Comparison of ENCODE assay signal across 25 cellular contexts in genomic region chr2:121096611-121097010, GRCh38.
DNase-seq lines count a peak whose midpoint lies in the region; ATAC-seq and TF ChIP-seq lines count a peak whose summit lies in the region.
"Had no signal": no experiment of that assay in that cellular context is flagged by ENCODE, and none has a peak within 500 bp of the region (broad histone marks: within the 10 kb centered on the region; RNA-seq: fewer than 3 reads in every experiment).

No MANE protein-coding gene starts in this region.

- DNase-seq in NCI-H82 (lab: John Stamatoyannopoulos, UW) (peak; percentile 24), NCI-H82 treated with DMSO at 0.1 percent for 48 hours (lab: John Stamatoyannopoulos, UW; ENCODE audit: unreplicated experiment) (no peak), MM.1S (peak; percentile 0), posterior vena cava (ENCODE audit: low spot score) (peak; percentile 31), spleen (peak; percentile 52)
- DNase-seq in activated CD8-positive, alpha-beta memory T cell treated with anti-CD3 and anti-CD28 coated beads, Interleukin-2, amount 50 U/mL, for 4 hours: no peak
- no peak for DNase-seq in stimulated activated naive B cell treated with anti-CD40 and anti-IgM and Interleukin-4, amounts not matched to agents 10 μg/mL and 1 μg/mL and 100 μg/mL, for 72 hours
- DNase-seq: BE2C; C1 segment of cervical spinal cord; CD4-positive, alpha-beta memory T cell; CD4-positive, CD25-positive, alpha-beta regulatory T cell; CD8-positive, alpha-beta memory T cell; COR-L47; DMS 273 treated with DMSO at 0.1 percent for 48 hours; DMS153; DMS53; DMS79; DND-41; EL; GDM1 had no signal

- H3K27ac ChIP-seq in MM.1S (ENCODE audit: low read length): no peak overlapping the region
- H3K27ac ChIP-seq in spleen: no peak overlapping the region
- H3K27ac ChIP-seq: 22Rv1, A549, BLaER1 had no signal

- H3F3A ChIP-seq in MM.1S (ENCODE audit: insufficient read depth, low read length): no peaks in the 10 kb centered on the region

- H3K4me2 ChIP-seq in MM.1S (ENCODE audit: low read depth, low read length): no peak overlapping the region
- H3K4me2 ChIP-seq: A549, BLaER1 had no signal

- peaks cover 0 to 1% of the 10 kb centered on the region in 2 donors for H3K9me3 Mint-ChIP-seq in stimulated activated naive B cell treated with anti-CD40 and anti-IgM and Interleukin-4, amounts not matched to agents 10 μg/mL and 1 μg/mL and 100 μg/mL, for 72 hours
- H3K9me3 Mint-ChIP-seq: CD4-positive, alpha-beta memory T cell; CD8-positive, alpha-beta memory T cell had no signal

- H3K79me2 ChIP-seq in MM.1S (ENCODE audit: low read length): no peaks in the 10 kb centered on the region

- H3K9me2 ChIP-seq in MM.1S (replicated peaks; ENCODE audit: insufficient read depth, low read length): no peaks in the 10 kb centered on the region

- TF ChIP-seq POLR2A in spleen (IDR thresholded peaks at IDR 0.05): no peak

- no peak overlapping the region for H3K4me3 Mint-ChIP-seq in stimulated activated naive B cell treated with anti-CD40 and anti-IgM and Interleukin-4, amounts not matched to agents 10 μg/mL and 1 μg/mL and 100 μg/mL, for 72 hours
- H3K4me3 Mint-ChIP-seq: CD4-positive, alpha-beta memory T cell; CD4-positive, CD25-positive, alpha-beta regulatory T cell had no signal

- no peaks in the 10 kb centered on the region for H3K36me3 ChIP-seq in MM.1S (replicated peaks; ENCODE audit: insufficient read depth, low read length)
- H3K36me3 ChIP-seq in spleen: no peaks in the 10 kb centered on the region
- H3K36me3 ChIP-seq: BE2C, BLaER1 had no signal

- H3K27me3 Mint-ChIP-seq in stimulated activated naive B cell treated with anti-CD40 and anti-IgM and Interleukin-4, amounts not matched to agents 10 μg/mL and 1 μg/mL and 100 μg/mL, for 72 hours: peaks cover 6% of the 10 kb centered on the region in 2 donors
- H3K27me3 Mint-ChIP-seq: CD4-positive, CD25-positive, alpha-beta regulatory T cell had no signal

- intact Hi-C loops in posterior vena cava (cut with DNase I) (loop anchor here in 1 of 2 donors (10.0 kb wide), 1 partner anchor 238 kb away; no protein-coding TSS in a partner anchor), spleen (cut with DNase I; ENCODE audit: low total_unique reads) (loop anchor here (10.0 kb wide), 1 partner anchor 228 kb away; no protein-coding TSS in a partner anchor)

- no peak overlapping the region for H3K4me3 ChIP-seq in MM.1S (ENCODE audit: low read length)
- no peak overlapping the region for H3K4me3 ChIP-seq in spleen
- H3K4me3 ChIP-seq: A549, BLaER1, GM12878 had no signal

- H3K9ac ChIP-seq in MM.1S (ENCODE audit: low read length): no peak overlapping the region
- H3K9ac ChIP-seq: BLaER1 had no signal

- no peak overlapping the region for H2AFZ ChIP-seq in MM.1S (ENCODE audit: low read length)

- H3K4me1 ChIP-seq in MM.1S (ENCODE audit: low read length): no peaks in the 10 kb centered on the region
- H3K4me1 ChIP-seq in spleen: no peaks in the 10 kb centered on the region
- H3K4me1 ChIP-seq: A549, BE2C had no signal

- peaks cover 0 to 3% of the 10 kb centered on the region in 2 donors for H3K4me1 Mint-ChIP-seq in stimulated activated naive B cell treated with anti-CD40 and anti-IgM and Interleukin-4, amounts not matched to agents 10 μg/mL and 1 μg/mL and 100 μg/mL, for 72 hours
- H3K4me1 Mint-ChIP-seq: CD14-positive monocyte; CD4-positive, CD25-positive, alpha-beta regulatory T cell; CD8-positive, alpha-beta memory T cell had no signal

- H4K20me1 ChIP-seq in MM.1S (ENCODE audit: insufficient read depth, low read length): no peaks in the 10 kb centered on the region
- H4K20me1 ChIP-seq: BLaER1 had no signal

- no peaks in the 10 kb centered on the region for H3K36me3 Mint-ChIP-seq in stimulated activated naive B cell treated with anti-CD40 and anti-IgM and Interleukin-4, amounts not matched to agents 10 μg/mL and 1 μg/mL and 100 μg/mL, for 72 hours
- H3K36me3 Mint-ChIP-seq: CD14-positive monocyte; CD4-positive, alpha-beta memory T cell; CD4-positive, CD25-positive, alpha-beta regulatory T cell; CD8-positive, alpha-beta memory T cell had no signal

- H3K27me3 ChIP-seq in MM.1S (replicated peaks; ENCODE audit: insufficient read depth, low read length) (no peaks in the 10 kb centered on the region), spleen (replicated peaks in 1 of 7) (peaks cover 0 to 38% (median 0%) of the 10 kb centered on the region in 7 donors)
- H3K27me3 ChIP-seq: BE2C, BLaER1 had no signal

- ATAC-seq in stimulated activated naive B cell treated with anti-CD40 and anti-IgM and Interleukin-4, amounts not matched to agents 10 μg/mL and 1 μg/mL and 100 μg/mL, for 72 hours (replicated peaks): no peak
- ATAC-seq: GM12878 had no signal

- TF ChIP-seq CTCF in MM.1S (IDR thresholded peaks at IDR 0.05; ENCODE audit: low read length): no peak
- no peak for TF ChIP-seq CTCF in spleen (IDR thresholded peaks at IDR 0.05 in 8 of 11, conservative IDR thresholded peaks at IDR 0.05 in 3 of 11)

- no peaks in the 10 kb centered on the region for H3K9me3 ChIP-seq in MM.1S (replicated peaks; ENCODE audit: insufficient read depth, low read length)
- peaks cover 0 to 6% (median 0%) of the 10 kb centered on the region in 8 donors for H3K9me3 ChIP-seq in spleen
- H3K9me3 ChIP-seq: BE2C had no signal

- H3K27ac Mint-ChIP-seq in stimulated activated naive B cell treated with anti-CD40 and anti-IgM and Interleukin-4, amounts not matched to agents 10 μg/mL and 1 μg/mL and 100 μg/mL, for 72 hours: no peak overlapping the region
- H3K27ac Mint-ChIP-seq: CD14-positive monocyte; CD4-positive, alpha-beta memory T cell; CD4-positive, CD25-positive, alpha-beta regulatory T cell; CD8-positive, alpha-beta memory T cell had no signal

- WGBS in spleen, 5 donors: 50 to 65% (median 58%) methylated on average over 5 of the region's 5 CpGs

Comparison
In these comparisons a context has a peak if more than half of its experiments do, and no peak if none do; other contexts are left out.
1. DNase-seq: peak in NCI-H82 (single experiment), MM.1S (single experiment), posterior vena cava (single experiment) and spleen (single experiment); none in NCI-H82 treated with DMSO at 0.1 percent for 48 hours (single experiment), activated CD8-positive, alpha-beta memory T cell treated with anti-CD3 and anti-CD28 coated beads, Interleukin-2, amount 50 U/mL, for 4 hours (single experiment) and stimulated activated naive B cell treated with anti-CD40 and anti-IgM and Interleukin-4, amounts not matched to agents 10 μg/mL and 1 μg/mL and 100 μg/mL, for 72 hours (single experiment).